24 cellular contexts compared by ENCODE assay signal in the genomic region with DNA sequence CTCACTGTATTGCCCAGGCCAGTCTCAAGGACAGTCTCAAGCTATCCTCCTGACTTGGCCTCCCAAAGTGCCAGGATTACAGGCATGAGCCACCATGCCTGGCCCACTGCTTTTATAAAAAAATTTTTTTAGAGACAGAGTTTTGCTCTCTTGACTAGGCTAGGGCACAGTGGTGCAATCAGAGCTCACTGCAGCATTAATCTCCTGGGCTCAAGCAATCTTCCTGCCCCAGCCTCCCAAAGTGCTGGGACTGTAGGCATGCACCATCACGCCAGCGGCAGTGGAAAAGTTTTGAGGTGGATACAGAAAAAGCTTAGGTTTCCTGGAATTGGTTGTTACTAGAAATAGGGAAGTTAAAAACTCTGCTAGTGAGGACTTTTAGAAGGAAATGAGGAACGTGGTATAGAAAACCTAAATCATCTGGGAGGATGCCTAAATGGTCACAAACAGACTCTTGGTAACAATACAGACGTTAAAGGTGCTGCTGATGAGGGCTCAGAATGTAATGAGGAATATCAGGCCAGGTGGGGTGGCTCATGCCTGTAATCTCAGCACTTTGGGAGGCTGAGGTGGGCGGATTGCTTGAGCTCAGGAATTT. TPM values are rescaled to one million over a fixed set of nuclear protein-coding genes. Genes with fewer than 3 reads are reported as not detected.
DNase-seq lines count a peak whose midpoint lies in the region; TF ChIP-seq lines count a peak whose summit lies in the region.
"Had no signal": no experiment of that assay in that cellular context is flagged by ENCODE, and none has a peak within 500 bp of the region (broad histone marks: within the 10 kb centered on the region; RNA-seq: fewer than 3 reads in every experiment).

No MANE protein-coding gene starts in this region.

- no peaks in the 10 kb centered on the region for H3K9me3 ChIP-seq in adrenal gland (replicated peaks in 1 of 3)
- H3K9me3 ChIP-seq: HAP-1, heart right ventricle, suprapubic skin, vagina had no signal

- H3K27me3 ChIP-seq in adrenal gland = no peaks in the 10 kb centered on the region
- H3K27me3 ChIP-seq: cardiac muscle cell, heart right ventricle, suprapubic skin, vagina had no signal

- no peak overlapping the region for H3K4me3 Mint-ChIP-seq in progenitor cell of endocrine pancreas (ENCODE audit: low read depth)
- H3K4me3 Mint-ChIP-seq: activated CD4-positive, alpha-beta memory T cell treated with anti-CD3 and anti-CD28 coated beads, Interleukin-2, amount 10 ng/mL, durations not matched to agents 7 days and 5 days; T-helper 1 cell treated with Interleukin-12 subunit alpha and Interleukin-12 subunit beta and Interleukin-4 antibody, amounts not matched to agents 30 μg/mL and 1 μg/mL, for 36 hours had no signal

- WGBS in adrenal gland, 4 donors = 44 to 56% (median 51%) methylated on average over 5 of the region's 5 CpGs

- no peaks in the 10 kb centered on the region for H3K36me3 ChIP-seq in adrenal gland (replicated peaks in 1 of 2)
- H3K36me3 ChIP-seq: cardiac muscle cell, HAP-1, heart right ventricle, suprapubic skin, vagina had no signal

- DNase-seq in SIG-M5 treated with dmso at 0.1 percent for 504 hours (lab: John Stamatoyannopoulos, UW; ENCODE audit: unreplicated experiment) = peak; percentile 38
- DNase-seq in SIG-M5 (lab: John Stamatoyannopoulos, UW) = no peak
- DNase-seq in NB4 (ENCODE audit: low read depth) = peak; percentile 44
- DNase-seq in adrenal gland = peak in 1 of 7 donors; percentile 30
- no peak for DNase-seq in progenitor cell of endocrine pancreas (ENCODE audit: low spot score, unreplicated experiment)
- no peak for DNase-seq in NCI-H2029 (lab: John Stamatoyannopoulos, UW)
- DNase-seq in HuH-7.5 (ENCODE audit: low spot score) = no peak
- no peak for DNase-seq in activated CD8-positive, alpha-beta memory T cell treated with anti-CD3 and anti-CD28 coated beads, Interleukin-2, amount 50 U/mL, for 48 hours
- DNase-seq: 8988T; activated CD4-positive, alpha-beta memory T cell treated with anti-CD3 and anti-CD28 coated beads, Interleukin-2, amount 10 ng/mL, durations not matched to agents 7 days and 5 days; activated CD4-positive, CD25-positive, alpha-beta regulatory T cell; heart right ventricle; NCI-H1436; NCI-H2171 treated with DMSO at 0.1 percent for 48 hours; NCI-H526; right cardiac atrium; SHP77; stimulated activated CD4-positive, alpha-beta T cell treated with anti-CD3 and anti-CD28 coated beads, Interleukin-15, amount 100 ng/mL, for 24 hours had no signal

- H3K4me3 ChIP-seq in NB4 (ENCODE audit: low read depth, low read length) = no peak overlapping the region
- H3K4me3 ChIP-seq in adrenal gland = no peak overlapping the region
- H3K4me3 ChIP-seq: cardiac muscle cell, GM12878, HAP-1, heart right ventricle, suprapubic skin, vagina had no signal

- no peaks in the 10 kb centered on the region for H3K9me3 Mint-ChIP-seq in progenitor cell of endocrine pancreas (ENCODE audit: low read depth)
- H3K9me3 Mint-ChIP-seq: activated CD4-positive, alpha-beta memory T cell treated with anti-CD3 and anti-CD28 coated beads, Interleukin-2, amount 10 ng/mL, durations not matched to agents 7 days and 5 days; T-helper 1 cell treated with Interleukin-12 subunit alpha and Interleukin-12 subunit beta and Interleukin-4 antibody, amounts not matched to agents 30 μg/mL and 1 μg/mL, for 36 hours had no signal

- peak overlapping the region in 4 of 5 donors; percentile 2 to 76 (median 37) for H3K27ac ChIP-seq in adrenal gland
- H3K27ac ChIP-seq: cardiac muscle cell, suprapubic skin, vagina had no signal

- TF ChIP-seq CTCF in NB4 (IDR thresholded peaks at IDR 0.05; ENCODE audit: low read depth, low read length) (no peak), adrenal gland (IDR thresholded peaks at IDR 0.05) (no peak), progenitor cell of endocrine pancreas (IDR thresholded peaks at IDR 0.05; ENCODE audit: unreplicated experiment) (no peak)

- H3K36me3 Mint-ChIP-seq in progenitor cell of endocrine pancreas (ENCODE audit: insufficient read depth) = no peaks in the 10 kb centered on the region

- H3K27me3 Mint-ChIP-seq in progenitor cell of endocrine pancreas = no peaks in the 10 kb centered on the region
- H3K27me3 Mint-ChIP-seq: activated CD4-positive, alpha-beta memory T cell treated with anti-CD3 and anti-CD28 coated beads, Interleukin-2, amount 10 ng/mL, durations not matched to agents 7 days and 5 days had no signal

- intact Hi-C loops in adrenal gland (cut with DNase I) = no loop called here

- H3K27ac Mint-ChIP-seq in progenitor cell of endocrine pancreas = peak overlapping the region; percentile 64
- H3K27ac Mint-ChIP-seq: activated CD4-positive, alpha-beta memory T cell treated with anti-CD3 and anti-CD28 coated beads, Interleukin-2, amount 10 ng/mL, durations not matched to agents 7 days and 5 days; T-helper 1 cell treated with Interleukin-12 subunit alpha and Interleukin-12 subunit beta and Interleukin-4 antibody, amounts not matched to agents 30 μg/mL and 1 μg/mL, for 36 hours had no signal

- no peaks in the 10 kb centered on the region for H3K4me1 Mint-ChIP-seq in progenitor cell of endocrine pancreas (ENCODE audit: low read depth)

- H3K4me1 ChIP-seq in adrenal gland (replicated peaks in 1 of 2) = no peaks in the 10 kb centered on the region
- H3K4me1 ChIP-seq: HAP-1, suprapubic skin, vagina had no signal

- TF ChIP-seq POLR2A in NB4 (IDR thresholded peaks at IDR 0.05; ENCODE audit: extremely low read depth, insufficient read length) (no peak), adrenal gland (IDR thresholded peaks at IDR 0.05) (no peak)

RNA-seq across cellular contexts. Expression of gene SNX8, which starts 10.9 kb away (rescaled TPM):
- total RNA-seq in adrenal gland (10 to 100 TPM in 7 of 8 donors, 1 to 10 TPM in 1; 8.8 to 40.5 (median 25.9) TPM), progenitor cell of endocrine pancreas (15.6 and 19.0 TPM in 2 replicates)
- polyA plus RNA-seq in adrenal gland = 10 to 100 TPM; 13.5 to 39.0 (median 37.2) TPM

RNA-seq across cellular contexts. Expression of gene EIF3B, which starts 29.5 kb away (rescaled TPM):
- total RNA-seq in adrenal gland = 100 to 1,000 TPM in 6 of 8 donors, 10 to 100 TPM in 2; 81.4 to 149 (median 110) TPM
- polyA plus RNA-seq in adrenal gland = 100 to 1,000 TPM; 107 to 183 (median 107) TPM
- total RNA-seq in progenitor cell of endocrine pancreas = 158 and 172 TPM in 2 replicates

Comparison
In these comparisons a context has a peak if more than half of its experiments do, and no peak if none do; other contexts are left out.
1. DNase-seq: peak in SIG-M5 treated with dmso at 0.1 percent for 504 hours (single experiment) and NB4 (single experiment); none in SIG-M5 (single experiment), progenitor cell of endocrine pancreas (single experiment), NCI-H2029 (single experiment), HuH-7.5 (single experiment) and activated CD8-positive, alpha-beta memory T cell treated with anti-CD3 and anti-CD28 coated beads, Interleukin-2, amount 50 U/mL, for 48 hours (single experiment).